Comparison of ENCODE assay signal across 17 cellular contexts in the genomic region with DNA sequence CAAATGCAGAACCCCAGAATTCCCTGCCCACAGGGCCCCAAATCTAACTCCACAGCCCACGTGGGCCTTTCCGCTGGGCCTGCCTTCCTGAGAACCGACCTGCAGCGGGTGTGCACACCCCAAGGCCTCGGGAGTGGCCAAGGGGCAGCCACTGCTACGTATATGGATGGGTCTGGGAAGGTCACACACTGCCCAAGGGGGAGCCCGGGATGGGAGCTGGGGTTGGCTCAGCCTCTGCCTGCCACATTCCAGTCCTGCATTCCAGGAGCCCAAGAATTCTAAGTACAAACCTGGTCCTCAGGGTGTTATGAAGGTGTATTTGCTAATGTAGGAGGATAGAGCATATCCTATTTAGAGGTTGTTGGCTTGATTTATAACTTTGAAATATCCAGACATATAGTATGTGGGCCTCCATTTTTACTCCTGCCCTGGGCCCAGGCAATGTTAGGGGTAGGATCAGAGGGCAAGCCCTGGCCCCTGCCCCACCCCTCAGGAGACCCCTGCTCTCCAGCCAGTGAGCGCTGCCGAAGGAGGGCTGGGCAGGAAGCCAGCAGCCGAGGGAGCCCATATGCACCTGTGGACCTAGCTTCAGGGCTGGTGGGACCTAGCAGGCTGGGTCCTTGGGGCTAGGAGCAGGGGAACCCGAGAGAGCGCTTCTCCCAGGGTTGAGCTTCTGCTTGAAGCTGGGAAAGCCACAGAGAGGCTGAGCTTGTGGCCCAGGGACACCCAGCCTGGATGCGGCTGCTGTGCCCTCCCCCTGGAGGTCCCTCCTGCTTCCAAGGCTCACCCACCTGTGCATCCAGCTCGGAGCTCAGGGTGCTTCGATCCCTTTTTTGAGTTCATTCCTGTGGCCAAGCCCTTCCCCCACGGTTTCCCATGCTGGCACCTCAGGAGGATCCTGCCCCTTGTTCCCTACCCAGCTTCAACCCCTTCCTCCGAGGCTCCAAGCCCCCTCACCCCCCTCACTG. TPM values are rescaled to one million over a fixed set of nuclear protein-coding genes. Genes with fewer than 3 reads are reported as not detected.
DNase-seq lines count a peak whose midpoint lies in the region; ATAC-seq, FAIRE-seq and TF ChIP-seq lines count a peak whose summit lies in the region.
"Had no signal": no experiment of that assay in that cellular context is flagged by ENCODE, and none has a peak within 500 bp of the region (broad histone marks: within the 10 kb centered on the region; RNA-seq: fewer than 3 reads in every experiment).

No MANE protein-coding gene starts in this region.

- H3K4me2 ChIP-seq in keratinocyte (ENCODE audit: control insufficient read depth, extremely low read depth, insufficient read depth, low read depth, low read length): no peak overlapping the region

- H3K79me2 ChIP-seq in keratinocyte (ENCODE audit: control insufficient read depth, insufficient read depth, low read length): no peaks in the 10 kb centered on the region

- no peak overlapping the region for H2AFZ ChIP-seq in keratinocyte (ENCODE audit: control insufficient read depth, low read length)

- H3K4me1 ChIP-seq in cardiac muscle cell (ENCODE audit: low read depth) (peaks cover 19% of the 10 kb centered on the region), keratinocyte (ENCODE audit: control insufficient read depth, extremely low read depth, insufficient read depth, low read length) (peaks cover 48% of the 10 kb centered on the region), upper lobe of right lung (peaks cover 17% of the 10 kb centered on the region), BE2C (no peaks in the 10 kb centered on the region)

- CTCF ChIA-PET in activated CD8-positive, alpha-beta T cell treated with anti-CD3 and anti-CD28 coated beads, Interleukin-2, amount 10 ng/mL, durations not matched to agents 7 days and 5 days (lab: Charles Lee): interaction anchor here (1.0 to 17.6 kb wide), 5 partner anchors 12 to 51 kb away, joined by 3 to 677 read pairs (median 6); a partner anchor contains a TSS

- H3K27ac Mint-ChIP-seq in activated CD8-positive, alpha-beta T cell treated with anti-CD3 and anti-CD28 coated beads, Interleukin-2, amount 10 ng/mL, durations not matched to agents 7 days and 5 days: peak overlapping the region; percentile 32

- no peak for ATAC-seq in Right ventricle myocardium inferior
- no peak for ATAC-seq in activated CD8-positive, alpha-beta T cell treated with anti-CD3 and anti-CD28 coated beads, Interleukin-2, amount 10 ng/mL, durations not matched to agents 7 days and 5 days
- peak; percentile 40 for ATAC-seq in upper lobe of right lung
- ATAC-seq: activated CD4-positive, CD25-positive, alpha-beta regulatory T cell treated with anti-CD3 and anti-CD28 coated beads, Interleukin-2, amount 50 U/mL, for 24 hours had no signal

- H3K4me1 Mint-ChIP-seq in activated CD8-positive, alpha-beta T cell treated with anti-CD3 and anti-CD28 coated beads, Interleukin-2, amount 10 ng/mL, durations not matched to agents 7 days and 5 days (ENCODE audit: low read depth): peaks cover 76% of the 10 kb centered on the region

- TF ChIP-seq CTCF in cardiac muscle cell (IDR thresholded peaks at IDR 0.05; ENCODE audit: low read depth, low read length) (no peak), keratinocyte (optimal IDR thresholded peaks at IDR 0.05 in 1 of 3, IDR thresholded peaks at IDR 0.05 in 1 of 3, conservative IDR thresholded peaks at IDR 0.05 in 1 of 3; ENCODE audit: extremely low read depth in 1 of 3, insufficient read depth in 2 of 3, low read length in 3 of 3) (no peak), upper lobe of right lung (IDR thresholded peaks at IDR 0.05) (no peak), BE2C (IDR thresholded peaks at IDR 0.05; ENCODE audit: low read depth, low read length) (no peak)

- intact Hi-C loops in Right ventricle myocardium inferior (cut with DNase I) (no loop called here), upper lobe of right lung (cut with DNase I) (loop anchor here (10.0 kb wide), 1 partner anchor 377 kb away; no protein-coding TSS in a partner anchor)

- H3K27me3 Mint-ChIP-seq in activated CD8-positive, alpha-beta T cell treated with anti-CD3 and anti-CD28 coated beads, Interleukin-2, amount 10 ng/mL, durations not matched to agents 7 days and 5 days (ENCODE audit: low read depth): no peaks in the 10 kb centered on the region

- DNase-seq in cardiac muscle cell (ENCODE audit: low read depth in 1 of 2, low spot score in 1 of 2) (peak in 1 of 2 donors; percentile 56), Right ventricle myocardium inferior (ENCODE audit: missing footprints) (no peak), keratinocyte (ENCODE audit: low read depth, low spot score) (no peak), upper lobe of right lung (no peak), 8988T (no peak), NCI-H1694 (lab: John Stamatoyannopoulos, UW) (no peak), BE2C (no peak)
- DNase-seq in activated CD8-positive, alpha-beta T cell treated with anti-CD3 and anti-CD28 coated beads, Interleukin-2, amount 10 ng/mL, durations not matched to agents 7 days and 5 days: no peak
- DNase-seq: amygdala, cortex of kidney, NCI-H2171 treated with DMSO at 0.1 percent for 48 hours, occipital lobe, stomach had no signal

- H3K4me3 Mint-ChIP-seq in activated CD8-positive, alpha-beta T cell treated with anti-CD3 and anti-CD28 coated beads, Interleukin-2, amount 10 ng/mL, durations not matched to agents 7 days and 5 days: no peak overlapping the region

- no peaks in the 10 kb centered on the region for H3K36me3 Mint-ChIP-seq in activated CD8-positive, alpha-beta T cell treated with anti-CD3 and anti-CD28 coated beads, Interleukin-2, amount 10 ng/mL, durations not matched to agents 7 days and 5 days (ENCODE audit: low read depth)

- H3K27me3 ChIP-seq in cardiac muscle cell (no peaks in the 10 kb centered on the region), keratinocyte (ENCODE audit: control insufficient read depth, extremely low read depth, insufficient read depth, low read length) (no peaks in the 10 kb centered on the region), upper lobe of right lung (no peaks in the 10 kb centered on the region), BE2C (no peaks in the 10 kb centered on the region)
- H3K27me3 ChIP-seq: esophagus muscularis mucosa, stomach had no signal

- no peaks in the 10 kb centered on the region for H3K9me1 ChIP-seq in keratinocyte (ENCODE audit: control insufficient read depth, extremely low read depth, insufficient read depth, low read length)

- no peaks in the 10 kb centered on the region for H3K9me3 Mint-ChIP-seq in activated CD8-positive, alpha-beta T cell treated with anti-CD3 and anti-CD28 coated beads, Interleukin-2, amount 10 ng/mL, durations not matched to agents 7 days and 5 days (ENCODE audit: insufficient read depth)

- H3K9me3 ChIP-seq in cardiac muscle cell (ENCODE audit: low read depth) (no peaks in the 10 kb centered on the region), keratinocyte (ENCODE audit: control insufficient read depth, low read depth, low read length) (no peaks in the 10 kb centered on the region), upper lobe of right lung (no peaks in the 10 kb centered on the region), BE2C (no peaks in the 10 kb centered on the region)
- H3K9me3 ChIP-seq: esophagus muscularis mucosa, stomach had no signal

- H3K4me3 ChIP-seq in cardiac muscle cell (no peak overlapping the region), keratinocyte (ENCODE audit: control insufficient read depth in 2 of 3, extremely low read depth in 1 of 3, insufficient read depth in 2 of 3, low read depth in 1 of 3, low read length in 3 of 3) (no peak overlapping the region), upper lobe of right lung (no peak overlapping the region), BE2C (ENCODE audit: low read depth, low read length) (no peak overlapping the region)
- H3K4me3 ChIP-seq: esophagus muscularis mucosa, skin epidermis, stomach had no signal

- H3K9ac ChIP-seq in keratinocyte (ENCODE audit: control insufficient read depth, extremely low read depth, insufficient read depth, low read length): no peak overlapping the region

- POLR2A ChIA-PET in activated CD8-positive, alpha-beta T cell treated with anti-CD3 and anti-CD28 coated beads, Interleukin-2, amount 10 ng/mL, durations not matched to agents 7 days and 5 days (lab: Charles Lee): interaction anchor here (1.3 kb wide), 2 partner anchors 15 to 457 kb away, joined by 3 read pairs; no protein-coding TSS in a partner anchor

- no peak for FAIRE-seq in keratinocyte (lab: Jason Lieb, UNC)

- H3K27ac ChIP-seq in cardiac muscle cell (peak overlapping the region; percentile 54), keratinocyte (ENCODE audit: control insufficient read depth, insufficient read depth, low read length) (peak overlapping the region; percentile 2), upper lobe of right lung (peak overlapping the region; percentile 18)
- H3K27ac ChIP-seq: esophagus muscularis mucosa, stomach had no signal

- dilution Hi-C loops in keratinocyte (cut with MboI; ENCODE audit: extremely low pct_ligation_motif_present, low sequenced_read_pairs): no loop called here

- H3K36me3 ChIP-seq in cardiac muscle cell (no peaks in the 10 kb centered on the region), keratinocyte (ENCODE audit: control insufficient read depth in 2 of 2, extremely low read depth in 1 of 2, insufficient read depth in 2 of 2, low read length in 2 of 2) (no peaks in the 10 kb centered on the region), upper lobe of right lung (no peaks in the 10 kb centered on the region), BE2C (no peaks in the 10 kb centered on the region)
- H3K36me3 ChIP-seq: esophagus muscularis mucosa, stomach had no signal

- H4K20me1 ChIP-seq in keratinocyte (ENCODE audit: control insufficient read depth, extremely low read depth, insufficient read depth, low read length): no peaks in the 10 kb centered on the region

RNA-seq across cellular contexts. Expression of a gene that starts 20.8 kb away (rescaled TPM):
- total RNA-seq in cardiac muscle cell: 5.4 and 9.8 TPM in 2 replicates
- polyA plus RNA-seq in cardiac muscle cell: 11.2 and 13.0 TPM in 2 replicates
- total RNA-seq in Right ventricle myocardium inferior: 0.24 TPM
- total RNA-seq in activated CD8-positive, alpha-beta T cell treated with anti-CD3 and anti-CD28 coated beads, Interleukin-2, amount 10 ng/mL, durations not matched to agents 7 days and 5 days: not detected
- polyA plus RNA-seq in keratinocyte: 0.27 TPM in 1 of 3 replicates, not detected in the others
- polyA plus RNA-seq in keratinocyte (2011; ENCODE audit: low read depth): not detected
- 0.13 and 0.25 TPM in 2 replicates for polyA plus RNA-seq in keratinocyte (2011; cell fraction: cytosol; rRNA removed)
- 0.22 and 0.24 TPM in 2 replicates for polyA plus RNA-seq in keratinocyte (2011; cell fraction: nucleus; rRNA removed)
- polyA plus RNA-seq in keratinocyte (2012; ENCODE audit: low replicate concordance): not detected in 2 replicates
- 0.13 TPM in 1 of 3 replicates, not detected in the others for polyA minus RNA-seq in keratinocyte
- 2.1 TPM for polyA minus RNA-seq in keratinocyte (2011; cell fraction: cytosol; rRNA and poly(A)+ RNA removed)
- 1.2 TPM in 1 of 2 replicates, not detected in the other for polyA minus RNA-seq in keratinocyte (2011; cell fraction: nucleus; rRNA and poly(A)+ RNA removed)
- total RNA-seq in upper lobe of right lung: 1.1 TPM
- not detected for polyA plus RNA-seq in BE2C (2012; ENCODE audit: insufficient read depth, insufficient read length, low read depth)
- total RNA-seq: lung microvascular endothelial cell, occipital lobe had no signal

RNA-seq across cellular contexts. Expression of a gene that starts 45.5 kb away (rescaled TPM):
- total RNA-seq in cardiac muscle cell: 8.7 and 11.9 TPM in 2 replicates
- 0.99 and 3.3 TPM in 2 replicates for polyA plus RNA-seq in cardiac muscle cell
- total RNA-seq in Right ventricle myocardium inferior: 1.6 TPM
- total RNA-seq in activated CD8-positive, alpha-beta T cell treated with anti-CD3 and anti-CD28 coated beads, Interleukin-2, amount 10 ng/mL, durations not matched to agents 7 days and 5 days: 10 to 100 TPM; 16.1 to 16.9 TPM
- polyA plus RNA-seq in keratinocyte: 8.0 to 15.5 TPM (median 8.1 TPM) in 3 replicates
- 6.4 TPM for polyA plus RNA-seq in keratinocyte (2011; ENCODE audit: low read depth)
- polyA plus RNA-seq in keratinocyte (2011; cell fraction: cytosol; rRNA removed): 3.7 and 3.8 TPM in 2 replicates
- polyA plus RNA-seq in keratinocyte (2011; cell fraction: nucleus; rRNA removed): 21.0 and 21.5 TPM in 2 replicates
- polyA plus RNA-seq in keratinocyte (2012; ENCODE audit: low replicate concordance): 12.2 and 17.7 TPM in 2 replicates
- polyA minus RNA-seq in keratinocyte: 15.0 to 36.5 TPM (median 16.5 TPM) in 3 replicates
- 11.1 TPM for polyA minus RNA-seq in keratinocyte (2011; cell fraction: cytosol; rRNA and poly(A)+ RNA removed)
- 22.6 and 23.0 TPM in 2 replicates for polyA minus RNA-seq in keratinocyte (2011; cell fraction: nucleus; rRNA and poly(A)+ RNA removed)
- total RNA-seq in upper lobe of right lung: 5.4 TPM
- polyA plus RNA-seq in BE2C (2012; ENCODE audit: insufficient read depth, insufficient read length, low read depth): 2.8 TPM

Comparison
In these comparisons a context has a peak if more than half of its experiments do, and no peak if none do; other contexts are left out.
1. H3K27ac ChIP-seq: peak in every context shown above with its lines; median percentile 54 in cardiac muscle cell; 18 in upper lobe of right lung; 2 in keratinocyte.